ENCODE assay signal across 1 cellular context in genomic region chr12:100101000-100101399, GRCh38.
TF ChIP-seq lines count a peak whose summit lies in the region.

No MANE protein-coding gene starts in this region.

TF ChIP-seq in SK-N-SH treated with all-trans-retinoic acid at 6 μM for 48 hours, 23 proteins besides CTCF, POLR2A, EP300 and RAD21 (continued from another document):
- TF ChIP-seq POU6F1 (CRISPR knock-in tag; IDR thresholded peaks at IDR 0.05; ENCODE audit: borderline replicate concordance, low read depth) (no peak), ZNF8 (CRISPR knock-in tag; IDR thresholded peaks at IDR 0.05) (no peak), BACH2 (CRISPR knock-in tag; IDR thresholded peaks at IDR 0.05; ENCODE audit: borderline replicate concordance) (no peak), TCF4 (CRISPR knock-in tag; IDR thresholded peaks at IDR 0.05; ENCODE audit: borderline replicate concordance) (no peak), ZFP3 (CRISPR knock-in tag; IDR thresholded peaks at IDR 0.05) (no peak), ZNF70 (CRISPR knock-in tag; IDR thresholded peaks at IDR 0.05) (no peak)
